ENCODE assay signal across 15 cellular contexts in the genomic region with DNA sequence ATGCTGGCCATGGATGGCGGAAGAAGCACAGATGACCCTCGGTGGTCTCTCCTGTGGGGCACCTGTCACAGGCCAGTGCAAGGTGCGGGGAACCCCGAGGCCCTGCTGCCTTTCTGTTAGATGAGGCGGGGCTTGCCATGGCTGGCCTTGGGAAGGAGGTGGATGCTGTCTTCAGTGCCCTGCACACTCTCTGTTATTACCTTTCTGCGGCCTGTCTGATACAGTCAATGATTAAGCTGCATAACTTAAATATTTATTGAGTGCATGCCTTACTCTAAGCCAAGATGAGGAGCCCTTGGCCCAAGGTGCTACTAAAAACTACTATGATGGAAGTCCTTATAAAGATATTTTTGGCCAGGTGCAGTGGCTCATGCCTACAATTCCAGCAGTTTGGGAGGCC. TPM values are rescaled to one million over a fixed set of nuclear protein-coding genes. Genes with fewer than 3 reads are reported as not detected.
"Had no signal": no experiment of that assay in that cellular context is flagged by ENCODE, and none has a peak within 500 bp of the region (broad histone marks: within the 10 kb centered on the region; RNA-seq: fewer than 3 reads in every experiment).

No MANE protein-coding gene starts in this region.

- H3K4me3 Mint-ChIP-seq: activated B cell treated with CpG ODN at 0.5 μM for 24 hours; activated CD4-positive, alpha-beta T cell treated with anti-CD3 and anti-CD28 coated beads, Interleukin-2, amount 10 ng/mL, durations not matched to agents 24 days and 14 days; activated naive CD4-positive, alpha-beta T cell treated with anti-CD3 and anti-CD28 coated beads, Interleukin-2, amount 10 ng/mL, durations not matched to agents 7 days and 5 days; effector memory CD8-positive, alpha-beta T cell; mesothelial cell of epicardium; neural progenitor cell; stimulated activated memory B cell treated with anti-CD40 and anti-IgM and Interleukin-4, amounts not matched to agents 10 μg/mL and 1 μg/mL and 100 μg/mL, for 72 hours had no signal

- H3K27ac Mint-ChIP-seq: activated B cell treated with CpG ODN at 0.5 μM for 24 hours; activated CD4-positive, alpha-beta T cell treated with anti-CD3 and anti-CD28 coated beads, Interleukin-2, amount 10 ng/mL, durations not matched to agents 24 days and 14 days; activated naive CD4-positive, alpha-beta T cell treated with anti-CD3 and anti-CD28 coated beads, Interleukin-2, amount 10 ng/mL, durations not matched to agents 7 days and 5 days; activated T-helper 2 cell treated with anti-CD3 and anti-CD28 coated beads, Interferon-gamma antibody, Interleukin-2, Interleukin-4, amounts not matched to agents 10 μg/mL and 5 μg/mL and 100 μg/mL, durations not matched to agents 14 hours and 24 hours and 36 hours; effector memory CD8-positive, alpha-beta T cell; mesothelial cell of epicardium; neural progenitor cell; stimulated activated memory B cell treated with anti-CD40 and anti-IgM and Interleukin-4, amounts not matched to agents 10 μg/mL and 1 μg/mL and 100 μg/mL, for 72 hours had no signal

- H3K36me3 ChIP-seq: heart left ventricle, neural progenitor cell had no signal

- DNase-seq: activated B cell treated with CpG ODN at 0.5 μM for 24 hours; activated CD4-positive, alpha-beta T cell treated with anti-CD3 and anti-CD28 coated beads, Interleukin-2, amount 10 ng/mL, durations not matched to agents 24 days and 14 days; activated naive CD4-positive, alpha-beta T cell treated with anti-CD3 and anti-CD28 coated beads, Interleukin-2, amount 10 ng/mL, durations not matched to agents 7 days and 5 days; central memory CD4-positive, alpha-beta T cell; cortex of kidney; effector memory CD8-positive, alpha-beta T cell; erythroblast; heart left ventricle had no signal

- H3K4me2 ChIP-seq: neural progenitor cell had no signal

- H3K9me3 ChIP-seq: heart left ventricle had no signal

- H3K9ac ChIP-seq: neural progenitor cell, parathyroid adenoma had no signal

- H3K4me1 ChIP-seq: heart left ventricle, neural progenitor cell, parathyroid adenoma had no signal

- H3K79me2 ChIP-seq: parathyroid adenoma had no signal

- H2AFZ ChIP-seq: neural progenitor cell, parathyroid adenoma had no signal

- H3K4me1 Mint-ChIP-seq: activated B cell treated with CpG ODN at 0.5 μM for 24 hours; activated CD4-positive, alpha-beta T cell treated with anti-CD3 and anti-CD28 coated beads, Interleukin-2, amount 10 ng/mL, durations not matched to agents 24 days and 14 days; activated naive CD4-positive, alpha-beta T cell treated with anti-CD3 and anti-CD28 coated beads, Interleukin-2, amount 10 ng/mL, durations not matched to agents 7 days and 5 days; mesothelial cell of epicardium; neural progenitor cell; stimulated activated memory B cell treated with anti-CD40 and anti-IgM and Interleukin-4, amounts not matched to agents 10 μg/mL and 1 μg/mL and 100 μg/mL, for 72 hours had no signal

- ATAC-seq: effector memory CD8-positive, alpha-beta T cell; heart left ventricle; stimulated activated memory B cell treated with anti-CD40 and anti-IgM and Interleukin-4, amounts not matched to agents 10 μg/mL and 1 μg/mL and 100 μg/mL, for 72 hours had no signal

- H3K27ac ChIP-seq: heart left ventricle, neural progenitor cell, parathyroid adenoma, SK-N-MC had no signal

- H3K4me3 ChIP-seq: heart left ventricle, neural progenitor cell, SK-N-MC had no signal

- H3K9me3 Mint-ChIP-seq: activated B cell treated with CpG ODN at 0.5 μM for 24 hours; activated CD4-positive, alpha-beta T cell treated with anti-CD3 and anti-CD28 coated beads, Interleukin-2, amount 10 ng/mL, durations not matched to agents 24 days and 14 days; activated naive CD4-positive, alpha-beta T cell treated with anti-CD3 and anti-CD28 coated beads, Interleukin-2, amount 10 ng/mL, durations not matched to agents 7 days and 5 days; activated T-helper 2 cell treated with anti-CD3 and anti-CD28 coated beads, Interferon-gamma antibody, Interleukin-2, Interleukin-4, amounts not matched to agents 10 μg/mL and 5 μg/mL and 100 μg/mL, durations not matched to agents 14 hours and 24 hours and 36 hours; effector memory CD8-positive, alpha-beta T cell; neural progenitor cell had no signal

RNA-seq across cellular contexts. Expression of a gene that starts 36.7 kb away (rescaled TPM):
- total RNA-seq: activated B cell treated with CpG ODN at 0.5 μM for 24 hours; activated CD4-positive, alpha-beta T cell treated with anti-CD3 and anti-CD28 coated beads, Interleukin-2, amount 10 ng/mL, durations not matched to agents 24 days and 14 days; fibroblast of villous mesenchyme; heart left ventricle; mesothelial cell of epicardium had no signal
- polyA plus RNA-seq: heart left ventricle had no signal
